In the genomic region with DNA sequence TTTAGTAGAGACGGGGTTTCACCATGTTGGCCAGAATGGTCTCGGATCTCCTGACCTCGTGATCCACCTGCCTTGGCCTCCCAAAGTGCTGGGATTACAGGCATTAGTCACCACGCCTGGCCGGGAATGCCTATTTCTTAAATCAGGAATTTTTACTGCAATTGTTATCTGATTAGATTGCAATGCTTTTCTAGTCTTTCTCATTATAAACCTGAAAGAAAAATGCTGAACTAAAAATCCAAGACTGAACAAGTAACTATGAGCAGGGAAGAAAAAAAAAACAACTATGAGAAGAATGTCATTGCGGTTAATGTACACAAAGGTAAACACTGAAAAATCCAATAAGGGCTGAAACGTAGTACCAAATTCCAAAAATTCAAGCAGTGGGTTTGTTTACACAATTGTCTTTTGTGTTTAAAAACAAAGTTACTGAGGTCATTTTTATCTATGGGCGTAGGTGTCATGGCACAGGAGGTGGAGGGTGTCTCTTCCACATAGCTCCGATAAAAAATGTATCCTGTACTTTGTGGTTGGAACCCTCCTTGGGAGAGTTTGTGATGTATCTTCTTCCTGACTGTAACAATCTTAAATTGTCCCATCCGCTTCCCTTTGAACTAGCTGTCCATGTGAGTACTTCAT, we compare ENCODE assay signal across 8 cellular contexts. TPM values are rescaled to one million over a fixed set of nuclear protein-coding genes. Genes with fewer than 3 reads are reported as not detected.
A peak's percentile ranks its signal among the peaks of the same experiment; 100 is the strongest.
DNase-seq lines count a peak whose midpoint lies in the region; ATAC-seq lines count a peak whose summit lies in the region.

No MANE protein-coding gene starts in this region.

- H3K9me3 Mint-ChIP-seq in activated CD4-positive, alpha-beta T cell treated with anti-CD3 and anti-CD28 coated beads for 36 hours (ENCODE audit: low read depth): no peaks in the 10 kb centered on the region
- no peaks in the 10 kb centered on the region for H3K9me3 Mint-ChIP-seq in activated T-helper 1 cell treated with anti-CD3 and anti-CD28 coated beads, Interleukin-12 subunit alpha, Interleukin-12 subunit beta, Interleukin-2, Interleukin-4 antibody, amounts not matched to agents 30 ng/mL and 10 ng/mL and 1 ng/mL, durations not matched to agents 14 hours and 24 hours and 36 hours

- POLR2A ChIA-PET in activated CD4-positive, alpha-beta T cell treated with anti-CD3 and anti-CD28 coated beads for 36 hours (lab: Charles Lee): interaction anchor here (1.2 to 1.5 kb wide), 2 partner anchors 12 to 59 kb away, joined by 3 to 14 read pairs; no protein-coding TSS in a partner anchor

- intact Hi-C loops in activated CD4-positive, alpha-beta T cell treated with anti-CD3 and anti-CD28 coated beads for 36 hours (cut with DNase I, micrococcal nuclease): loop anchor here in 1 of 2 experiments (10.0 kb wide), 1 partner anchor 1358 kb away; a partner anchor contains a TSS
- intact Hi-C loops in activated T-helper 1 cell treated with anti-CD3 and anti-CD28 coated beads, Interleukin-12 subunit alpha, Interleukin-12 subunit beta, Interleukin-2, Interleukin-4 antibody, amounts not matched to agents 30 ng/mL and 10 ng/mL and 1 ng/mL, durations not matched to agents 14 hours and 24 hours and 36 hours (cut with micrococcal nuclease): loop anchor here (5.0 to 10.0 kb wide), 3 partner anchors 378 to 1356 kb away; a partner anchor contains a TSS

- CTCF ChIA-PET in activated CD4-positive, alpha-beta T cell treated with anti-CD3 and anti-CD28 coated beads for 36 hours (lab: Charles Lee): interaction anchor here (0.6 to 1.5 kb wide), 7 partner anchors 13 to 139 kb away, joined by 3 to 7 read pairs (median 4); no protein-coding TSS in a partner anchor

- peaks cover 10% of the 10 kb centered on the region for H3K36me3 Mint-ChIP-seq in activated CD4-positive, alpha-beta T cell treated with anti-CD3 and anti-CD28 coated beads for 36 hours (ENCODE audit: low read depth)
- H3K36me3 Mint-ChIP-seq in activated T-helper 1 cell treated with anti-CD3 and anti-CD28 coated beads, Interleukin-12 subunit alpha, Interleukin-12 subunit beta, Interleukin-2, Interleukin-4 antibody, amounts not matched to agents 30 ng/mL and 10 ng/mL and 1 ng/mL, durations not matched to agents 14 hours and 24 hours and 36 hours (ENCODE audit: low read depth): peaks cover 6% of the 10 kb centered on the region

- no peak for DNase-seq in activated CD4-positive, alpha-beta T cell treated with anti-CD3 and anti-CD28 coated beads for 36 hours
- no peak for DNase-seq in activated CD4-positive, alpha-beta T cell treated with anti-CD3 and anti-CD28 coated beads, Interleukin-2, amount 50 U/mL, for 48 hours
- no peak for DNase-seq in activated T-helper 1 cell treated with anti-CD3 and anti-CD28 coated beads, Interleukin-12 subunit alpha, Interleukin-12 subunit beta, Interleukin-2, Interleukin-4 antibody, amounts not matched to agents 30 ng/mL and 10 ng/mL and 1 ng/mL, durations not matched to agents 14 hours and 24 hours and 36 hours (ENCODE audit: low spot score)
- DNase-seq in iris pigment epithelial cell (ENCODE audit: low read depth) (peak; percentile 66), SIG-M5 treated with dmso at 0.1 percent for 504 hours (lab: John Stamatoyannopoulos, UW; ENCODE audit: unreplicated experiment) (no peak)

- ATAC-seq in activated CD4-positive, alpha-beta T cell treated with anti-CD3 and anti-CD28 coated beads for 36 hours: no peak
- ATAC-seq in GM18502 (IDR thresholded peaks at IDR 0.05; ENCODE audit: poor library complexity, unreplicated experiment) (no peak), GM21529 (IDR thresholded peaks at IDR 0.05; ENCODE audit: unreplicated experiment) (no peak)

- peak overlapping the region; percentile 69 for H3K27ac Mint-ChIP-seq in activated CD4-positive, alpha-beta T cell treated with anti-CD3 and anti-CD28 coated beads for 36 hours
- H3K27ac Mint-ChIP-seq in activated T-helper 1 cell treated with anti-CD3 and anti-CD28 coated beads, Interleukin-12 subunit alpha, Interleukin-12 subunit beta, Interleukin-2, Interleukin-4 antibody, amounts not matched to agents 30 ng/mL and 10 ng/mL and 1 ng/mL, durations not matched to agents 14 hours and 24 hours and 36 hours: peak overlapping the region; percentile 92

- H3K27me3 Mint-ChIP-seq in activated CD4-positive, alpha-beta T cell treated with anti-CD3 and anti-CD28 coated beads for 36 hours: no peaks in the 10 kb centered on the region
- no peaks in the 10 kb centered on the region for H3K27me3 Mint-ChIP-seq in activated T-helper 1 cell treated with anti-CD3 and anti-CD28 coated beads, Interleukin-12 subunit alpha, Interleukin-12 subunit beta, Interleukin-2, Interleukin-4 antibody, amounts not matched to agents 30 ng/mL and 10 ng/mL and 1 ng/mL, durations not matched to agents 14 hours and 24 hours and 36 hours (ENCODE audit: insufficient read depth)

- peak overlapping the region; percentile 71 for H3K27ac ChIP-seq in temporal lobe (ENCODE audit: low read depth, low read length)

- peak overlapping the region; percentile 76 for H3K4me3 Mint-ChIP-seq in activated CD4-positive, alpha-beta T cell treated with anti-CD3 and anti-CD28 coated beads for 36 hours
- peak overlapping the region; percentile 85 for H3K4me3 Mint-ChIP-seq in activated T-helper 1 cell treated with anti-CD3 and anti-CD28 coated beads, Interleukin-12 subunit alpha, Interleukin-12 subunit beta, Interleukin-2, Interleukin-4 antibody, amounts not matched to agents 30 ng/mL and 10 ng/mL and 1 ng/mL, durations not matched to agents 14 hours and 24 hours and 36 hours

- peaks cover 41% of the 10 kb centered on the region for H3K4me1 Mint-ChIP-seq in activated CD4-positive, alpha-beta T cell treated with anti-CD3 and anti-CD28 coated beads for 36 hours
- peaks cover 56% of the 10 kb centered on the region for H3K4me1 Mint-ChIP-seq in activated T-helper 1 cell treated with anti-CD3 and anti-CD28 coated beads, Interleukin-12 subunit alpha, Interleukin-12 subunit beta, Interleukin-2, Interleukin-4 antibody, amounts not matched to agents 30 ng/mL and 10 ng/mL and 1 ng/mL, durations not matched to agents 14 hours and 24 hours and 36 hours (ENCODE audit: low read depth)

RNA-seq across cellular contexts. Expression of a gene that starts 11.0 kb away (rescaled TPM):
- total RNA-seq in activated CD4-positive, alpha-beta T cell treated with anti-CD3 and anti-CD28 coated beads for 36 hours: 10 to 100 TPM; 14.3 to 15.4 TPM
- 27.7 and 29.4 TPM in 2 replicates for total RNA-seq in activated T-helper 1 cell treated with anti-CD3 and anti-CD28 coated beads, Interleukin-12 subunit alpha, Interleukin-12 subunit beta, Interleukin-2, Interleukin-4 antibody, amounts not matched to agents 30 ng/mL and 10 ng/mL and 1 ng/mL, durations not matched to agents 14 hours and 24 hours and 36 hours
- total RNA-seq in temporal lobe: 0.74 TPM

RNA-seq across cellular contexts. Expression of a gene that starts 18.9 kb away (rescaled TPM):
- total RNA-seq in activated CD4-positive, alpha-beta T cell treated with anti-CD3 and anti-CD28 coated beads for 36 hours: 10 to 100 TPM; 11.6 to 14.3 TPM
- total RNA-seq in activated T-helper 1 cell treated with anti-CD3 and anti-CD28 coated beads, Interleukin-12 subunit alpha, Interleukin-12 subunit beta, Interleukin-2, Interleukin-4 antibody, amounts not matched to agents 30 ng/mL and 10 ng/mL and 1 ng/mL, durations not matched to agents 14 hours and 24 hours and 36 hours: 45.0 and 46.3 TPM in 2 replicates
- 45.7 TPM for total RNA-seq in temporal lobe
